Comparison of ENCODE assay signal across 2 cellular contexts in the genomic region with DNA sequence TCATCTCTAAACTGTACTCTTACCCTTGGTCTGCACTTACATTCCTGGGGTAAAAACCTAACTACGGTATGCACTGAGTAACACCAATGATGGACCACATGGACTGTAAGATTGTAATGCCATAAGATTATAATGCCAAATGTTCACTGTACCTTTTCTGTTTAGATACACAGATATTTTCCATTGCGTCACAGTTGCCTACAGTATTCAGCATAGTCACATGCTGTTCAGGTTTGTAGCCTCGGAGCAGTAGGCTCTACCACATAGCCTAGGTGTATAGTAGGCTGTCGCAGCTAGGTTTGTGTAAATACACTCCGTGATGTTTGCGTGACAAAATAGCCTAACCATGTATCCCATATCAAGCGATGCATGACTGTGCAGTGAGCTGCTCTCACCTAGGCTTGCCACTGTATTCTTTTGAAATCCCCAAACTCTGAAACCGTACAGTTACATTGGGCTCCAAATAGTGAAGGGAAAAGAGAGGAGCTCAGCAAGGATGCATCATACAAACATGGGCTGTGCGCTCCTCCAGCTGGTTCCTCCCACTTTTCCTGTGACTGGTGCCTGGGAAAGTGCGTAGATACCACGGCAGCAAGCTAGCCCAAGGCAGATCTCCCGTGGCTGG.
TF ChIP-seq lines count a peak whose summit lies in the region.

No MANE protein-coding gene starts in this region.

TF ChIP-seq in IMR-90, 13 proteins besides CTCF, POLR2A, EP300 and RAD21:
- TF ChIP-seq, protein P1, sequence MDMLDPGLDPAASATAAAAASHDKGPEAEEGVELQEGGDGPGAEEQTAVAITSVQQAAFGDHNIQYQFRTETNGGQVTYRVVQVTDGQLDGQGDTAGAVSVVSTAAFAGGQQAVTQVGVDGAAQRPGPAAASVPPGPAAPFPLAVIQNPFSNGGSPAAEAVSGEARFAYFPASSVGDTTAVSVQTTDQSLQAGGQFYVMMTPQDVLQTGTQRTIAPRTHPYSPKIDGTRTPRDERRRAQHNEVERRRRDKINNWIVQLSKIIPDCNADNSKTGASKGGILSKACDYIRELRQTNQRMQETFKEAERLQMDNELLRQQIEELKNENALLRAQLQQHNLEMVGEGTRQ (IDR thresholded peaks at IDR 0.05; ENCODE audit: low read depth, low read length), result peak; percentile 68
- peak; percentile 6 for TF ChIP-seq RCOR1 (IDR thresholded peaks at IDR 0.05; ENCODE audit: insufficient replicate concordance, low read length)
- no peak for TF ChIP-seq RFX5 (IDR thresholded peaks at IDR 0.05; ENCODE audit: low read depth, low read length)
- TF ChIP-seq MXI1 (IDR thresholded peaks at IDR 0.05; ENCODE audit: borderline replicate concordance, low read depth, low read length), result no peak
- TF ChIP-seq, protein P2, sequence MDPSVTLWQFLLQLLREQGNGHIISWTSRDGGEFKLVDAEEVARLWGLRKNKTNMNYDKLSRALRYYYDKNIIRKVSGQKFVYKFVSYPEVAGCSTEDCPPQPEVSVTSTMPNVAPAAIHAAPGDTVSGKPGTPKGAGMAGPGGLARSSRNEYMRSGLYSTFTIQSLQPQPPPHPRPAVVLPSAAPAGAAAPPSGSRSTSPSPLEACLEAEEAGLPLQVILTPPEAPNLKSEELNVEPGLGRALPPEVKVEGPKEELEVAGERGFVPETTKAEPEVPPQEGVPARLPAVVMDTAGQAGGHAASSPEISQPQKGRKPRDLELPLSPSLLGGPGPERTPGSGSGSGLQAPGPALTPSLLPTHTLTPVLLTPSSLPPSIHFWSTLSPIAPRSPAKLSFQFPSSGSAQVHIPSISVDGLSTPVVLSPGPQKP (IDR thresholded peaks at IDR 0.05; ENCODE audit: borderline replicate concordance, low read depth, low read length), result no peak
- TF ChIP-seq SMC3 (IDR thresholded peaks at IDR 0.05; ENCODE audit: low read depth, low read length), result no peak
- no peak for TF ChIP-seq BHLHE40 (IDR thresholded peaks at IDR 0.05; ENCODE audit: low read depth, low read length)
- peak; percentile 92 for TF ChIP-seq CEBPB (IDR thresholded peaks at IDR 0.05; ENCODE audit: low read depth, low read length)

TF ChIP-seq in H1, 55 proteins besides CTCF, POLR2A, EP300 and RAD21:
- TF ChIP-seq, protein P3, sequence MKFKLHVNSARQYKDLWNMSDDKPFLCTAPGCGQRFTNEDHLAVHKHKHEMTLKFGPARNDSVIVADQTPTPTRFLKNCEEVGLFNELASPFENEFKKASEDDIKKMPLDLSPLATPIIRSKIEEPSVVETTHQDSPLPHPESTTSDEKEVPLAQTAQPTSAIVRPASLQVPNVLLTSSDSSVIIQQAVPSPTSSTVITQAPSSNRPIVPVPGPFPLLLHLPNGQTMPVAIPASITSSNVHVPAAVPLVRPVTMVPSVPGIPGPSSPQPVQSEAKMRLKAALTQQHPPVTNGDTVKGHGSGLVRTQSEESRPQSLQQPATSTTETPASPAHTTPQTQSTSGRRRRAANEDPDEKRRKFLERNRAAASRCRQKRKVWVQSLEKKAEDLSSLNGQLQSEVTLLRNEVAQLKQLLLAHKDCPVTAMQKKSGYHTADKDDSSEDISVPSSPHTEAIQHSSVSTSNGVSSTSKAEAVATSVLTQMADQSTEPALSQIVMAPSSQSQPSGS (IDR thresholded peaks at IDR 0.05; ENCODE audit: low read length), result no peak
- TF ChIP-seq BRCA1 (IDR thresholded peaks at IDR 0.05; ENCODE audit: low read depth, low read length) (no peak), HDAC2 (IDR thresholded peaks at IDR 0.05; ENCODE audit: borderline replicate concordance in 1 of 2, low read depth in 2 of 2, low read length in 2 of 2) (no peak), SIX5 (IDR thresholded peaks at IDR 0.05; ENCODE audit: low read depth, low read length) (no peak), MAFK (IDR thresholded peaks at IDR 0.05; ENCODE audit: low read depth, low read length) (no peak), BCL11A (IDR thresholded peaks at IDR 0.05; ENCODE audit: low read depth in 2 of 2, low read length in 2 of 2) (no peak), GTF2F1 (IDR thresholded peaks at IDR 0.05; ENCODE audit: borderline replicate concordance, low read depth, low read length) (no peak), POLR2AphosphoS5 (IDR thresholded peaks at IDR 0.05; ENCODE audit: low read depth, low read length) (no peak), ASH2L (IDR thresholded peaks at IDR 0.05; ENCODE audit: low read length) (no peak), CBX8 (IDR thresholded peaks at IDR 0.05; ENCODE audit: borderline replicate concordance, low read depth, low read length) (no peak), SRF (IDR thresholded peaks at IDR 0.05; ENCODE audit: low read depth, low read length) (no peak), TAF7 (optimal IDR thresholded peaks at IDR 0.05; ENCODE audit: borderline replicate concordance, low read depth, low read length) (no peak), CTBP2 (IDR thresholded peaks at IDR 0.05; ENCODE audit: borderline replicate concordance, insufficient read depth, insufficient read length, low read length) (no peak), RFX5 (IDR thresholded peaks at IDR 0.05; ENCODE audit: borderline replicate concordance, low read depth, low read length) (no peak), TAF1 (IDR thresholded peaks at IDR 0.05; ENCODE audit: low read depth, low read length) (no peak), TBP (IDR thresholded peaks at IDR 0.05; ENCODE audit: low read depth, low read length) (no peak), CEBPB (IDR thresholded peaks at IDR 0.05; ENCODE audit: low read depth, low read length) (no peak), JUND (IDR thresholded peaks at IDR 0.05; ENCODE audit: low read length) (no peak), CBX5 (IDR thresholded peaks at IDR 0.05; ENCODE audit: low read depth, low read length) (no peak)
